Comparison of ENCODE assay signal across 8 cellular contexts in genomic region chr15:77419836-77420609, GRCh38. TPM values are rescaled to one million over a fixed set of nuclear protein-coding genes. Genes with fewer than 3 reads are reported as not detected.
DNase-seq lines count a peak whose midpoint lies in the region; ATAC-seq and TF ChIP-seq lines count a peak whose summit lies in the region.

A gene with protein sequence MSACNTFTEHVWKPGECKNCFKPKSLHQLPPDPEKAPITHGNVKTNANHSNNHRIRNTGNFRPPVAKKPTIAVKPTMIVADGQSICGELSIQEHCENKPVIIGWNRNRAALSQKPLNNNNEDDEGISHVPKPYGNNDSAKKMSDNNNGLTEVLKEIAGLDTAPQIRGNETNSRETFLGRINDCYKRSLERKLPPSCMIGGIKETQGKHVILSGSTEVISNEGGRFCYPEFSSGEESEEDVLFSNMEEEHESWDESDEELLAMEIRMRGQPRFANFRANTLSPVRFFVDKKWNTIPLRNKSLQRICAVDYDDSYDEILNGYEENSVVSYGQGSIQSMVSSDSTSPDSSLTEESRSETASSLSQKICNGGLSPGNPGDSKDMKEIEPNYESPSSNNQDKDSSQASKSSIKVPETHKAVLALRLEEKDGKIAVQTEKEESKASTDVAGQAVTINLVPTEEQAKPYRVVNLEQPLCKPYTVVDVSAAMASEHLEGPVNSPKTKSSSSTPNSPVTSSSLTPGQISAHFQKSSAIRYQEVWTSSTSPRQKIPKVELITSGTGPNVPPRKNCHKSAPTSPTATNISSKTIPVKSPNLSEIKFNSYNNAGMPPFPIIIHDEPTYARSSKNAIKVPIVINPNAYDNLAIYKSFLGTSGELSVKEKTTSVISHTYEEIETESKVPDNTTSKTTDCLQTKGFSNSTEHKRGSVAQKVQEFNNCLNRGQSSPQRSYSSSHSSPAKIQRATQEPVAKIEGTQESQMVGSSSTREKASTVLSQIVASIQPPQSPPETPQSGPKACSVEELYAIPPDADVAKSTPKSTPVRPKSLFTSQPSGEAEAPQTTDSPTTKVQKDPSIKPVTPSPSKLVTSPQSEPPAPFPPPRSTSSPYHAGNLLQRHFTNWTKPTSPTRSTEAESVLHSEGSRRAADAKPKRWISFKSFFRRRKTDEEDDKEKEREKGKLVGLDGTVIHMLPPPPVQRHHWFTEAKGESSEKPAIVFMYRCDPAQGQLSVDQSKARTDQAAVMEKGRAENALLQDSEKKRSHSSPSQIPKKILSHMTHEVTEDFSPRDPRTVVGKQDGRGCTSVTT (N-terminal part only) (minus strand): TSS chr15:77420104. CDS start chr15:77181926, 238,178 bp downstream.

- DNase-seq in GM12865 (ENCODE audit: low read depth) (peak; percentile 99), NCI-H1417 (lab: John Stamatoyannopoulos, UW) (peak; percentile 95 to 100 (median 100)), head of caudate nucleus (peak; percentile 95 to 100 (median 99)), ovary (peak; percentile 100)
- peak; percentile 98 for DNase-seq in activated naive CD8-positive, alpha-beta T cell treated with anti-CD3 and anti-CD28 coated beads, Interleukin-2, amount 10 ng/mL, durations not matched to agents 7 days and 5 days

- TF ChIP-seq CTCF in GM12865 (IDR thresholded peaks at IDR 0.05; ENCODE audit: insufficient read depth, low read depth, low read length, missing control alignments), result no peak
- TF ChIP-seq CTCF in SU-DHL-6 (IDR thresholded peaks at IDR 0.05; ENCODE audit: insufficient read depth, low read length, poor library complexity, severe bottlenecking), result no peak
- TF ChIP-seq CTCF in ovary (IDR thresholded peaks at IDR 0.05), result peak in 1 of 3 donors; percentile 9

- H3F3A ChIP-seq in SU-DHL-6 (ENCODE audit: insufficient read depth), result peaks cover 14% of the 10 kb centered on the region

- peak within 1 kb of the TSS; percentile 86 for H3K27ac ChIP-seq in SU-DHL-6 (ENCODE audit: low read depth, low read length)
- peak within 1 kb of the TSS; percentile 87 to 94 for H3K27ac ChIP-seq in ovary
- peak within 1 kb of the TSS; percentile 90 for H3K27ac ChIP-seq in thymus (ENCODE audit: low read depth)

- WGBS in ovary, 3 donors, result 0 to 1% (median 0%) methylated on average over 42 to 92 of the region's 92 CpGs
- under 1% methylated on average over 92 of the region's 92 CpGs for WGBS in thymus

- peak within 1 kb of the TSS; percentile 81 for H3K9ac ChIP-seq in SU-DHL-6 (ENCODE audit: low read length)

- peak; percentile 86 for TF ChIP-seq POLR2A in ovary (IDR thresholded peaks at IDR 0.05)

- peaks cover 35% of the 10 kb centered on the region for H3K4me1 Mint-ChIP-seq in activated naive CD8-positive, alpha-beta T cell treated with anti-CD3 and anti-CD28 coated beads, Interleukin-2, amount 10 ng/mL, durations not matched to agents 7 days and 5 days

- POLR2A ChIA-PET in activated naive CD8-positive, alpha-beta T cell treated with anti-CD3 and anti-CD28 coated beads, Interleukin-2, amount 10 ng/mL, durations not matched to agents 7 days and 5 days (lab: Charles Lee), result interaction anchor here (1.0 to 2.0 kb wide), 6 partner anchors 10 to 241 kb away, joined by 3 to 21 read pairs (median 4); no protein-coding TSS in a partner anchor

- H3K27me3 ChIP-seq in SU-DHL-6 (ENCODE audit: low read length) (no peaks in the 10 kb centered on the region), ovary (no peaks in the 10 kb centered on the region), thymus (ENCODE audit: control insufficient read depth, insufficient read depth) (no peaks in the 10 kb centered on the region)

- peak within 1 kb of the TSS; percentile 87 for H3K4me3 ChIP-seq in GM12865 (ENCODE audit: low read depth, low read length)
- peak within 1 kb of the TSS; percentile 89 for H3K4me3 ChIP-seq in SU-DHL-6 (ENCODE audit: insufficient read depth, low read length, poor library complexity, severe bottlenecking)
- peak within 1 kb of the TSS; percentile 95 for H3K4me3 ChIP-seq in ovary
- peak within 1 kb of the TSS; percentile 90 for H3K4me3 ChIP-seq in thymus (ENCODE audit: low read length)

- peaks cover 8% of the 10 kb centered on the region for H3K36me3 Mint-ChIP-seq in activated naive CD8-positive, alpha-beta T cell treated with anti-CD3 and anti-CD28 coated beads, Interleukin-2, amount 10 ng/mL, durations not matched to agents 7 days and 5 days

- peak within 1 kb of the TSS; percentile 99 for H3K27ac Mint-ChIP-seq in activated naive CD8-positive, alpha-beta T cell treated with anti-CD3 and anti-CD28 coated beads, Interleukin-2, amount 10 ng/mL, durations not matched to agents 7 days and 5 days

- no peak for TF ChIP-seq EP300 in ovary (IDR thresholded peaks at IDR 0.05)

- H2AFZ ChIP-seq in SU-DHL-6 (ENCODE audit: low read depth, low read length, severe bottlenecking), result peak within 1 kb of the TSS; percentile 85

- H3K9me3 ChIP-seq in SU-DHL-6 (ENCODE audit: insufficient read depth, low read length) (no peaks in the 10 kb centered on the region), ovary (no peaks in the 10 kb centered on the region), thymus (ENCODE audit: control insufficient read depth) (no peaks in the 10 kb centered on the region)

- peaks cover 3% of the 10 kb centered on the region for H3K4me1 ChIP-seq in ovary (ENCODE audit: insufficient read depth)
- H3K4me1 ChIP-seq in thymus (ENCODE audit: control insufficient read depth, insufficient read depth, low read length), result peaks cover 6% of the 10 kb centered on the region

- peaks cover 48% of the 10 kb centered on the region for H3K79me2 ChIP-seq in SU-DHL-6 (ENCODE audit: insufficient read depth, low read length)

- intact Hi-C loops in head of caudate nucleus (cut with DNase I), result loop anchor here (2.0 kb wide), 1 partner anchor 77 kb away; no protein-coding TSS in a partner anchor
- intact Hi-C loops in ovary (cut with DNase I), result no loop called here

- peak; percentile 93 for ATAC-seq in HG02759 (IDR thresholded peaks at IDR 0.05; ENCODE audit: unreplicated experiment)
- ATAC-seq in activated naive CD8-positive, alpha-beta T cell treated with anti-CD3 and anti-CD28 coated beads, Interleukin-2, amount 10 ng/mL, durations not matched to agents 7 days and 5 days (ENCODE audit: low read depth), result peak; percentile 97

- H3K36me3 ChIP-seq in SU-DHL-6 (ENCODE audit: low read length) (no peaks in the 10 kb centered on the region; the same call in 1 of the 2 replicates), ovary (no peaks in the 10 kb centered on the region), thymus (ENCODE audit: control insufficient read depth, insufficient read depth) (no peaks in the 10 kb centered on the region)

- H3K4me3 Mint-ChIP-seq in activated naive CD8-positive, alpha-beta T cell treated with anti-CD3 and anti-CD28 coated beads, Interleukin-2, amount 10 ng/mL, durations not matched to agents 7 days and 5 days, result peak within 1 kb of the TSS; percentile 99

- no peaks in the 10 kb centered on the region for H3K9me3 Mint-ChIP-seq in activated naive CD8-positive, alpha-beta T cell treated with anti-CD3 and anti-CD28 coated beads, Interleukin-2, amount 10 ng/mL, durations not matched to agents 7 days and 5 days

- peak within 1 kb of the TSS; percentile 90 for H3K4me2 ChIP-seq in SU-DHL-6 (ENCODE audit: low read depth, low read length, poor library complexity, severe bottlenecking)

- H3K27me3 Mint-ChIP-seq in activated naive CD8-positive, alpha-beta T cell treated with anti-CD3 and anti-CD28 coated beads, Interleukin-2, amount 10 ng/mL, durations not matched to agents 7 days and 5 days, result no peaks in the 10 kb centered on the region

- no peaks in the 10 kb centered on the region for H3K9me2 ChIP-seq in SU-DHL-6 (replicated peaks; ENCODE audit: insufficient read depth, low read length)

- peaks cover 4% of the 10 kb centered on the region for H4K20me1 ChIP-seq in SU-DHL-6 (ENCODE audit: low read depth, low read length)

RNA-seq across cellular contexts. Expression of the gene that starts here (rescaled TPM):
- 10 to 100 TPM; 34.0 to 38.1 TPM for total RNA-seq in activated naive CD8-positive, alpha-beta T cell treated with anti-CD3 and anti-CD28 coated beads, Interleukin-2, amount 10 ng/mL, durations not matched to agents 7 days and 5 days
- total RNA-seq in ovary, result 10 to 100 TPM; 17.2 to 48.4 (median 44.3) TPM
- 10 to 100 TPM in 1 of 2 donors, 1 to 10 TPM in 1; 6.6 to 38.4 TPM for polyA plus RNA-seq in ovary
- 4.7 TPM for polyA plus RNA-seq in thymus

Comparison
In these comparisons a context has a peak if more than half of its experiments do, and no peak if none do; other contexts are left out.
1. Peak in every context shown above with its lines: DNase-seq, ATAC-seq, H3K4me3 ChIP-seq and H3K27ac ChIP-seq.